8 cellular contexts compared by ENCODE assay signal in the genomic region with DNA sequence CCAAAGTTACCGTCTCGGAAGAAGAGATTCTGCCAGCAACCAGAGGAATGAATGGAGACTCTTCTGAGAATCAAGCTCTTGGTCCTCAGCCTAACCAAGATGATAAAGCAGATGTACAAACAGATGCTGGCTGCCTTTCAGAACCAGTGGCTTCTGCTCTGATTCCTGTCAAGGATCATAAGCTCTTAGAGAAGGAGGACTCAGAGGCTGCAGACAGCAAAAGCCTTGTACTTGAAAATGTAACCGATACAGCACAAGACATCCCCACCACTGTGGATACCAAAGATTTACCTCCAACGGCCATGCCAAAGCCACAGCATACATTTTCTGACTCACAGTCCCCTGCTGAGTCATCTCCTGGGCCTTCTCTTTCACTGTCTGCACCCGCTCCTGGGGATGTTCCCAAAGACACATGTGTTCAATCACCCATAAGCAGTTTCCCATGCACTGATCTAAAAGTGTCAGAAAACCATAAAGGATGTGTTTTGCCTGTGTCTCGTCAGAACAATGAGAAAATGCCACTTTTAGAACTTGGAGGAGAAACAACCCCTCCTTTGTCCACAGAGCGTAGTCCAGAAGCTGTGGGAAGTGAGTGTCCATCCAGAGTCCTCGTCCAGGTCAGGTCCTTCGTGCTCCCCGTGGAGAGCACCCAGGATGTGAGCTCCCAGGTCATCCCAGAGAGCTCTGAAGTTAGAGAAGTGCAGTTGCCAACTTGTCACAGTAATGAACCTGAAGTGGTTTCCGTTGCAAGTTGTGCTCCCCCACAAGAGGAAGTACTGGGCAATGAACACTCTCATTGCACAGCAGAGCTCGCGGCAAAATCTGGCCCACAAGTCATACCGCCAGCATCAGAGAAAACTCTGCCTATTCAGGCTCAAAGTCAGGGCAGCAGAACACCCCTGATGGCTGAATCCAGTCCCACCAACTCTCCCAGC.
DNase-seq lines count a peak whose midpoint lies in the region; ATAC-seq, FAIRE-seq and TF ChIP-seq lines count a peak whose summit lies in the region.

No MANE protein-coding gene starts in this region.

- H3K27me3 ChIP-seq in astrocyte (ENCODE audit: insufficient read depth, low read length) (no peaks in the 10 kb centered on the region), subcutaneous abdominal adipose tissue (ENCODE audit: control insufficient read depth in 5 of 5, insufficient read depth in 4 of 5, low read length in 5 of 5) (no peaks in the 10 kb centered on the region)

- FAIRE-seq in astrocyte (lab: Jason Lieb, UNC) = peak; percentile 67

- no peaks in the 10 kb centered on the region for H3K36me3 ChIP-seq in astrocyte (ENCODE audit: insufficient read depth, low read length)
- peaks cover 0 to 11% (median 4%) of the 10 kb centered on the region in 5 donors for H3K36me3 ChIP-seq in subcutaneous abdominal adipose tissue (ENCODE audit: control insufficient read depth in 5 of 5, insufficient read depth in 5 of 5, low read length in 5 of 5)

- H3K36me3 Mint-ChIP-seq in astrocyte (ENCODE audit: low read depth, unreplicated experiment) = no peaks in the 10 kb centered on the region

- peak overlapping the region; percentile 78 for H3K27ac Mint-ChIP-seq in astrocyte (ENCODE audit: unreplicated experiment)

- H3K27ac ChIP-seq in astrocyte (ENCODE audit: low read depth, low read length) (peak overlapping the region; percentile 80), subcutaneous abdominal adipose tissue (ENCODE audit: low read depth, low read length) (peak overlapping the region; percentile 64)

- DNase-seq in AG20443 (ENCODE audit: low spot score) = peak; percentile 88
- DNase-seq in T-helper 2 cell = peak; percentile 19 to 98 (median 65)
- DNase-seq in astrocyte (ENCODE audit: low read depth) = peak; percentile 98
- DNase-seq in medulla oblongata (ENCODE audit: extremely low spot score) = peak; percentile 54
- no peak for DNase-seq in NCI-H2196 treated with DMSO at 0.1 percent for 48 hours (lab: John Stamatoyannopoulos, UW; ENCODE audit: unreplicated experiment)

- TF ChIP-seq CTCF in astrocyte (IDR thresholded peaks at IDR 0.05; ENCODE audit: insufficient read depth, low read depth, low read length) = no peak

- no peaks in the 10 kb centered on the region for H4K20me1 ChIP-seq in astrocyte (ENCODE audit: insufficient read depth, low read length)

- H2AFZ ChIP-seq in astrocyte (ENCODE audit: low read depth, low read length) = peak overlapping the region; percentile 7

- H3K4me2 ChIP-seq in astrocyte (ENCODE audit: low read length) = peak overlapping the region; percentile 74

- H3K27me3 Mint-ChIP-seq in astrocyte (ENCODE audit: low read depth, unreplicated experiment) = no peaks in the 10 kb centered on the region

- H3K4me3 ChIP-seq in astrocyte (ENCODE audit: insufficient read depth, low read depth, low read length) (peak overlapping the region; percentile 11), subcutaneous abdominal adipose tissue (ENCODE audit: low read depth in 1 of 5, low read length in 5 of 5) (peak overlapping the region in 3 of 5 donors; percentile 4 to 39 (median 5))

- H3K4me1 ChIP-seq in astrocyte (ENCODE audit: insufficient read depth, low read length) = peaks cover 16% of the 10 kb centered on the region
- H3K4me1 ChIP-seq in subcutaneous abdominal adipose tissue (ENCODE audit: control insufficient read depth in 5 of 5, insufficient read depth in 5 of 5, low read length in 5 of 5) = peaks cover 6 to 44% (median 26%) of the 10 kb centered on the region in 5 donors

- H3K4me3 Mint-ChIP-seq in astrocyte (ENCODE audit: unreplicated experiment) = no peak overlapping the region

- no peaks in the 10 kb centered on the region for H3K9me3 Mint-ChIP-seq in astrocyte (ENCODE audit: unreplicated experiment)

- H3K9ac ChIP-seq in astrocyte (ENCODE audit: low read length) (peak overlapping the region; percentile 57), subcutaneous abdominal adipose tissue (ENCODE audit: low read length in 5 of 5) (peak overlapping the region in 4 of 5 donors; percentile 3 to 48 (median 34))

- no peaks in the 10 kb centered on the region for H3K79me2 ChIP-seq in astrocyte (ENCODE audit: insufficient read depth, low read length)

- peak; percentile 53 for ATAC-seq in GM19438 (IDR thresholded peaks at IDR 0.05; ENCODE audit: low read depth, unreplicated experiment)
- ATAC-seq in HG03520 (IDR thresholded peaks at IDR 0.05; ENCODE audit: unreplicated experiment) = peak; percentile 51

- peaks cover 20% of the 10 kb centered on the region for H3K4me1 Mint-ChIP-seq in astrocyte (ENCODE audit: low read depth, unreplicated experiment)

- H3K9me3 ChIP-seq in astrocyte (ENCODE audit: insufficient read depth, low read depth, low read length) (no peaks in the 10 kb centered on the region), subcutaneous abdominal adipose tissue (ENCODE audit: control insufficient read depth in 5 of 5, low read length in 5 of 5) (no peaks in the 10 kb centered on the region)
